1 cellular context compared by ENCODE assay signal in the genomic region with DNA sequence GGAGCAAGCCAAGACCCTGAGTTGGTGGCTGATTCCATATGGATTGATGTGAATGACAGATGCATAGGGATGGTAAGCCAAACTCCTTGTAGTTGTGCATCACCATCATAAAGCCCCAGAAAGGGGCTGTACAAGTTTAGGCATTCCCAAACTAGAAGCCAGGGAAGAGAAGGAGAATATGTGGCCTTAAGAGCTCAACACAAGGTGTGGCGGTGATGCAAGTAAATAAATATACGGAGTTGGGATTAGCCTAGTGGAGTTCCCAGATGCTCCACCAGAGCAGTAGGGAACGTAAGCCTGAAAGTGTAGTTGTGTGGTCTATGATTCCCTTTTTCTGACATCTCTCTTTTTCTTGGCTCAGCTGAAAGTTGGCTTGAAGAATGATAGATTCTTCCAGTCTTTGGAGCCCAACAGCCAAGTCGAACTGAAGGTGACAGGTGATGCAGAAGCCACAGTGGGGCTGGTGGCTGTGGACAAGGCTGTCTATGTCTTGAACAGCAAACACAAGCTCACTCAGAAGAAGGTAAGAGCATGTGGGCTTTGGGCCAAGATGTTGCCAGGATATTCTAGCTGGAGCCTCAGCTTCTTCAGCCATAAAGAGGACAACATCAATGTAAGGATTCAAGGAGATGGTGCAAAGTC.
TF ChIP-seq lines count a peak whose summit lies in the region.

No MANE protein-coding gene starts in this region.

TF ChIP-seq in GM23338, 12 proteins besides CTCF, POLR2A, EP300 and RAD21 (continued from another document):
- TF ChIP-seq, protein P1, sequence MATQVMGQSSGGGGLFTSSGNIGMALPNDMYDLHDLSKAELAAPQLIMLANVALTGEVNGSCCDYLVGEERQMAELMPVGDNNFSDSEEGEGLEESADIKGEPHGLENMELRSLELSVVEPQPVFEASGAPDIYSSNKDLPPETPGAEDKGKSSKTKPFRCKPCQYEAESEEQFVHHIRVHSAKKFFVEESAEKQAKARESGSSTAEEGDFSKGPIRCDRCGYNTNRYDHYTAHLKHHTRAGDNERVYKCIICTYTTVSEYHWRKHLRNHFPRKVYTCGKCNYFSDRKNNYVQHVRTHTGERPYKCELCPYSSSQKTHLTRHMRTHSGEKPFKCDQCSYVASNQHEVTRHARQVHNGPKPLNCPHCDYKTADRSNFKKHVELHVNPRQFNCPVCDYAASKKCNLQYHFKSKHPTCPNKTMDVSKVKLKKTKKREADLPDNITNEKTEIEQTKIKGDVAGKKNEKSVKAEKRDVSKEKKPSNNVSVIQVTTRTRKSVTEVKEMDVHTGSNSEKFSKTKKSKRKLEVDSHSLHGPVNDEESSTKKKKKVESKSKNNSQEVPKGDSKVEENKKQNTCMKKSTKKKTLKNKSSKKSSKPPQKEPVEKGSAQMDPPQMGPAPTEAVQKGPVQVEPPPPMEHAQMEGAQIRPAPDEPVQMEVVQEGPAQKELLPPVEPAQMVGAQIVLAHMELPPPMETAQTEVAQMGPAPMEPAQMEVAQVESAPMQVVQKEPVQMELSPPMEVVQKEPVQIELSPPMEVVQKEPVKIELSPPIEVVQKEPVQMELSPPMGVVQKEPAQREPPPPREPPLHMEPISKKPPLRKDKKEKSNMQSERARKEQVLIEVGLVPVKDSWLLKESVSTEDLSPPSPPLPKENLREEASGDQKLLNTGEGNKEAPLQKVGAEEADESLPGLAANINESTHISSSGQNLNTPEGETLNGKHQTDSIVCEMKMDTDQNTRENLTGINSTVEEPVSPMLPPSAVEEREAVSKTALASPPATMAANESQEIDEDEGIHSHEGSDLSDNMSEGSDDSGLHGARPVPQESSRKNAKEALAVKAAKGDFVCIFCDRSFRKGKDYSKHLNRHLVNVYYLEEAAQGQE (IDR thresholded peaks at IDR 0.05; ENCODE audit: unreplicated experiment): no peak
- TF ChIP-seq JUNB (IDR thresholded peaks at IDR 0.05; ENCODE audit: unreplicated experiment): no peak
- TF ChIP-seq, protein P2, sequence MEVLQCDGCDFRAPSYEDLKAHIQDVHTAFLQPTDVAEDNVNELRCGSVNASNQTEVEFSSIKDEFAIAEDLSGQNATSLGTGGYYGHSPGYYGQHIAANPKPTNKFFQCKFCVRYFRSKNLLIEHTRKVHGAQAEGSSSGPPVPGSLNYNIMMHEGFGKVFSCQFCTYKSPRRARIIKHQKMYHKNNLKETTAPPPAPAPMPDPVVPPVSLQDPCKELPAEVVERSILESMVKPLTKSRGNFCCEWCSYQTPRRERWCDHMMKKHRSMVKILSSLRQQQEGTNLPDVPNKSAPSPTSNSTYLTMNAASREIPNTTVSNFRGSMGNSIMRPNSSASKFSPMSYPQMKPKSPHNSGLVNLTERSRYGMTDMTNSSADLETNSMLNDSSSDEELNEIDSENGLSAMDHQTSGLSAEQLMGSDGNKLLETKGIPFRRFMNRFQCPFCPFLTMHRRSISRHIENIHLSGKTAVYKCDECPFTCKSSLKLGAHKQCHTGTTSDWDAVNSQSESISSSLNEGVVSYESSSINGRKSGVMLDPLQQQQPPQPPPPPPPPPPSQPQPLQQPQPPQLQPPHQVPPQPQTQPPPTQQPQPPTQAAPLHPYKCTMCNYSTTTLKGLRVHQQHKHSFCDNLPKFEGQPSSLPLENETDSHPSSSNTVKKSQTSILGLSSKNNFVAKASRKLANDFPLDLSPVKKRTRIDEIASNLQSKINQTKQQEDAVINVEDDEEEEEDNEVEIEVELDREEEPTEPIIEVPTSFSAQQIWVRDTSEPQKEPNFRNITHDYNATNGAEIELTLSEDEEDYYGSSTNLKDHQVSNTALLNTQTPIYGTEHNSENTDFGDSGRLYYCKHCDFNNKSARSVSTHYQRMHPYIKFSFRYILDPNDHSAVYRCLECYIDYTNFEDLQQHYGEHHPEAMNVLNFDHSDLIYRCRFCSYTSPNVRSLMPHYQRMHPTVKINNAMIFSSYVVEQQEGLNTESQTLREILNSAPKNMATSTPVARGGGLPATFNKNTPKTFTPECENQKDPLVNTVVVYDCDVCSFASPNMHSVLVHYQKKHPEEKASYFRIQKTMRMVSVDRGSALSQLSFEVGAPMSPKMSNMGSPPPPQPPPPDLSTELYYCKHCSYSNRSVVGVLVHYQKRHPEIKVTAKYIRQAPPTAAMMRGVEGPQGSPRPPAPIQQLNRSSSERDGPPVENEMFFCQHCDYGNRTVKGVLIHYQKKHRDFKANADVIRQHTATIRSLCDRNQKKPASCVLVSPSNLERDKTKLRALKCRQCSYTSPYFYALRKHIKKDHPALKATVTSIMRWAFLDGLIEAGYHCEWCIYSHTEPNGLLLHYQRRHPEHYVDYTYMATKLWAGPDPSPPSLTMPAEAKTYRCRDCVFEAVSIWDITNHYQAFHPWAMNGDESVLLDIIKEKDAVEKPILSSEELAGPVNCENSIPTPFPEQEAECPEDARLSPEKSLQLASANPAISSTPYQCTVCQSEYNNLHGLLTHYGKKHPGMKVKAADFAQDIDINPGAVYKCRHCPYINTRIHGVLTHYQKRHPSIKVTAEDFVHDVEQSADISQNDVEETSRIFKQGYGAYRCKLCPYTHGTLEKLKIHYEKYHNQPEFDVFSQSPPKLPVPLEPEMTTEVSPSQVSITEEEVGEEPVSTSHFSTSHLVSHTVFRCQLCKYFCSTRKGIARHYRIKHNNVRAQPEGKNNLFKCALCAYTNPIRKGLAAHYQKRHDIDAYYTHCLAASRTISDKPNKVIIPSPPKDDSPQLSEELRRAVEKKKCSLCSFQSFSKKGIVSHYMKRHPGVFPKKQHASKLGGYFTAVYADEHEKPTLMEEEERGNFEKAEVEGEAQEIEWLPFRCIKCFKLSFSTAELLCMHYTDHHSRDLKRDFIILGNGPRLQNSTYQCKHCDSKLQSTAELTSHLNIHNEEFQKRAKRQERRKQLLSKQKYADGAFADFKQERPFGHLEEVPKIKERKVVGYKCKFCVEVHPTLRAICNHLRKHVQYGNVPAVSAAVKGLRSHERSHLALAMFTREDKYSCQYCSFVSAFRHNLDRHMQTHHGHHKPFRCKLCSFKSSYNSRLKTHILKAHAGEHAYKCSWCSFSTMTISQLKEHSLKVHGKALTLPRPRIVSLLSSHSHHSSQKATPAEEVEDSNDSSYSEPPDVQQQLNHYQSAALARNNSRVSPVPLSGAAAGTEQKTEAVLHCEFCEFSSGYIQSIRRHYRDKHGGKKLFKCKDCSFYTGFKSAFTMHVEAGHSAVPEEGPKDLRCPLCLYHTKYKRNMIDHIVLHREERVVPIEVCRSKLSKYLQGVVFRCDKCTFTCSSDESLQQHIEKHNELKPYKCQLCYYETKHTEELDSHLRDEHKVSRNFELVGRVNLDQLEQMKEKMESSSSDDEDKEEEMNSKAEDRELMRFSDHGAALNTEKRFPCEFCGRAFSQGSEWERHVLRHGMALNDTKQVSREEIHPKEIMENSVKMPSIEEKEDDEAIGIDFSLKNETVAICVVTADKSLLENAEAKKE (CRISPR knock-in tag; IDR thresholded peaks at IDR 0.05): no peak
- TF ChIP-seq, protein P3, sequence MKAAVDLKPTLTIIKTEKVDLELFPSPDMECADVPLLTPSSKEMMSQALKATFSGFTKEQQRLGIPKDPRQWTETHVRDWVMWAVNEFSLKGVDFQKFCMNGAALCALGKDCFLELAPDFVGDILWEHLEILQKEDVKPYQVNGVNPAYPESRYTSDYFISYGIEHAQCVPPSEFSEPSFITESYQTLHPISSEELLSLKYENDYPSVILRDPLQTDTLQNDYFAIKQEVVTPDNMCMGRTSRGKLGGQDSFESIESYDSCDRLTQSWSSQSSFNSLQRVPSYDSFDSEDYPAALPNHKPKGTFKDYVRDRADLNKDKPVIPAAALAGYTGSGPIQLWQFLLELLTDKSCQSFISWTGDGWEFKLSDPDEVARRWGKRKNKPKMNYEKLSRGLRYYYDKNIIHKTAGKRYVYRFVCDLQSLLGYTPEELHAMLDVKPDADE (IDR thresholded peaks at IDR 0.05): no peak
